15 cellular contexts compared by ENCODE assay signal in the genomic region with DNA sequence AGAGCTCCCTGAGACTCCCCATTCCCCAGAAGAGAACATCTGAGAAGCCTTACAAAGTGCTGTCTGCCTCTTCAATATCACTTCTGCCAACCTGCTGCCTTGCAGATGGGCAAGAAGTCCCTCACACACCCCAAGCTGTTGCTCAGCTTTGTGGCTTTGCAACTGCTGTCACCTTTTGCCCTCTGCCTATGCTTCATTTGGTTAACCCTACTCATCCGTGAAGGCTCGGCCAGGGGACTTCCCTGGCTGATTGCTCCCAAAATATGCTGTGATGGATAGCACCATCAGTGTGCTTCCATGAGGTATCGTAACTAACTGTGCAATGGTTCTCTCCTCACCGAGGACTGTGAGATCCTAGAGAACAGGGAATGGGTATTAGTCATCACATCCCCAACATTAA.
A peak's percentile ranks its signal among the peaks of the same experiment; 100 is the strongest.
DNase-seq lines count a peak whose midpoint lies in the region; ATAC-seq and TF ChIP-seq lines count a peak whose summit lies in the region.
"Had no signal": no experiment of that assay in that cellular context is flagged by ENCODE, and none has a peak within 500 bp of the region (broad histone marks: within the 10 kb centered on the region; RNA-seq: fewer than 3 reads in every experiment).

No MANE protein-coding gene starts in this region.

- no peak for TF ChIP-seq EP300 in ovary (IDR thresholded peaks at IDR 0.05)

- H3K27me3 ChIP-seq in uterus, result no peaks in the 10 kb centered on the region
- no peaks in the 10 kb centered on the region for H3K27me3 ChIP-seq in ovary
- H3K27me3 ChIP-seq: adrenal gland had no signal

- TF ChIP-seq POLR2A in uterus (IDR thresholded peaks at IDR 0.05) (no peak), ovary (IDR thresholded peaks at IDR 0.05) (no peak)

- H3K4me1 ChIP-seq in uterus (no peaks in the 10 kb centered on the region), ovary (ENCODE audit: insufficient read depth) (peaks cover 9% of the 10 kb centered on the region)
- H3K4me1 ChIP-seq: adrenal gland had no signal

- ATAC-seq in GM18867 (IDR thresholded peaks at IDR 0.05; ENCODE audit: unreplicated experiment) (peak; percentile 86), GM21825 (IDR thresholded peaks at IDR 0.05; ENCODE audit: unreplicated experiment) (peak; percentile 70), HG03460 (IDR thresholded peaks at IDR 0.05; ENCODE audit: unreplicated experiment) (peak; percentile 81)
- ATAC-seq: right cardiac atrium had no signal

- peaks cover 10% of the 10 kb centered on the region for H3K36me3 Mint-ChIP-seq in type B pancreatic cell

- intact Hi-C loops in uterus (cut with DNase I; ENCODE audit: low total_unique reads), result loop anchor here (10.0 kb wide), 1 partner anchor 1810 kb away; a partner anchor contains a TSS
- intact Hi-C loops in ovary (cut with DNase I), result loop anchor here in 1 of 4 donors (10.0 kb wide), 1 partner anchor 90 kb away; a partner anchor contains a TSS

- H3K4me3 ChIP-seq in uterus, result no peak overlapping the region
- no peak overlapping the region for H3K4me3 ChIP-seq in ovary
- H3K4me3 ChIP-seq: adrenal gland, coronary artery had no signal

- H3K27ac ChIP-seq in uterus (peak overlapping the region in 1 of 2 donors; percentile 17), ovary (no peak overlapping the region)
- H3K27ac ChIP-seq: adrenal gland, C4-2B, coronary artery, HL-60, VCaP had no signal

- H3K9me3 Mint-ChIP-seq in type B pancreatic cell, result peaks cover 10% of the 10 kb centered on the region

- H3K4me3 Mint-ChIP-seq in type B pancreatic cell, result no peak overlapping the region

- no peak overlapping the region for H3K27ac Mint-ChIP-seq in type B pancreatic cell

- H3K36me3 ChIP-seq in uterus, result no peaks in the 10 kb centered on the region
- no peaks in the 10 kb centered on the region for H3K36me3 ChIP-seq in ovary
- H3K36me3 ChIP-seq: adrenal gland had no signal

- H3K27me3 Mint-ChIP-seq in type B pancreatic cell, result no peaks in the 10 kb centered on the region

- 71 to 93% (median 93%) methylated on average over 4 of the region's 4 CpGs for WGBS in ovary, 3 donors

- H3K9me3 ChIP-seq in uterus (no peaks in the 10 kb centered on the region), ovary (no peaks in the 10 kb centered on the region)
- H3K9me3 ChIP-seq: adrenal gland had no signal

- DNase-seq in myocyte (ENCODE audit: low read depth) (peak; percentile 44), type B pancreatic cell (ENCODE audit: extremely low spot score, unreplicated experiment) (no peak), uterus (no peak), NCI-H146 (lab: John Stamatoyannopoulos, UW) (no peak), ovary (no peak)
- DNase-seq: adrenal gland, NCI-H524, right cardiac atrium had no signal

- peaks cover 29% of the 10 kb centered on the region for H3K4me1 Mint-ChIP-seq in type B pancreatic cell (ENCODE audit: unreplicated experiment)

- TF ChIP-seq CTCF in type B pancreatic cell (conservative IDR thresholded peaks at IDR 0.05) (no peak), uterus (IDR thresholded peaks at IDR 0.05) (no peak), ovary (IDR thresholded peaks at IDR 0.05) (no peak)
